In genomic region chr15:25362545-25362944, GRCh38 we compare ENCODE assay signal across 22 cellular contexts.
"Had no signal": no experiment of that assay in that cellular context is flagged by ENCODE, and none has a peak within 500 bp of the region (broad histone marks: within the 10 kb centered on the region; RNA-seq: fewer than 3 reads in every experiment).

No MANE protein-coding gene starts in this region.

- H3K9me3 ChIP-seq: heart right ventricle, ovary, suprapubic skin, transverse colon had no signal

- DNase-seq: activated CD4-positive, alpha-beta memory T cell treated with anti-CD3 and anti-CD28 coated beads for 36 hours; activated CD4-positive, alpha-beta T cell treated with anti-CD3 and anti-CD28 coated beads for 4 hours; activated CD8-positive, alpha-beta memory T cell treated with anti-CD3 and anti-CD28 coated beads, Interleukin-2, amount 50 U/mL, for 4 hours; activated effector memory CD4-positive, alpha-beta T cell treated with anti-CD3 and anti-CD28 coated beads, Interleukin-2, amount 50 U/mL, for 16 hours; activated naive CD4-positive, alpha-beta T cell treated with anti-CD3 and anti-CD28 coated beads for 36 hours; activated T-cell treated with anti-CD3 and anti-CD28 coated beads, Interleukin-2, amount 50 U/mL, for 1 hour; amniotic stem cell; dermis blood vessel endothelial cell; effector CD4-positive, alpha-beta T cell; foreskin fibroblast; heart right ventricle; mammary epithelial cell; naive thymus-derived CD4-positive, alpha-beta T cell; ovary; retina; stimulated activated CD4-positive, alpha-beta T cell treated with anti-CD3 and anti-CD28 coated beads, Interleukin-15, amount 100 ng/mL, for 24 hours; stimulated activated CD4-positive, alpha-beta T cell treated with anti-CD3 and anti-CD28 coated beads, Interleukin-2, amount 100 ng/mL, for 24 hours; stimulated activated naive B cell treated with anti-CD40 and anti-IgM and Interleukin-4, amounts not matched to agents 10 μg/mL and 1 μg/mL and 100 μg/mL, for 72 hours; transverse colon had no signal

- H3K27ac ChIP-seq: epithelial cell of prostate, ovary, suprapubic skin, transverse colon had no signal

- ATAC-seq: naive thymus-derived CD4-positive, alpha-beta T cell; sciatic nerve; stimulated activated naive B cell treated with anti-CD40 and anti-IgM and Interleukin-4, amounts not matched to agents 10 μg/mL and 1 μg/mL and 100 μg/mL, for 72 hours had no signal

- H3K4me1 ChIP-seq: suprapubic skin had no signal

- H3K36me3 ChIP-seq: ovary had no signal

- H3K27me3 ChIP-seq: heart right ventricle, ovary, suprapubic skin, transverse colon had no signal

- H3K4me3 ChIP-seq: heart right ventricle, ovary, suprapubic skin, transverse colon had no signal
